15 cellular contexts compared by ENCODE assay signal in genomic region chr6:34359438-34360158, GRCh38. TPM values are rescaled to one million over a fixed set of nuclear protein-coding genes. Genes with fewer than 3 reads are reported as not detected.
DNase-seq lines count a peak whose midpoint lies in the region; ATAC-seq and TF ChIP-seq lines count a peak whose summit lies in the region.
"Had no signal": no experiment of that assay in that cellular context is flagged by ENCODE, and none has a peak within 500 bp of the region (broad histone marks: within the 10 kb centered on the region; RNA-seq: fewer than 3 reads in every experiment).

No MANE protein-coding gene starts in this region.

- no peaks in the 10 kb centered on the region for H3K9me3 ChIP-seq in cardiac muscle cell (ENCODE audit: low read depth)
- H3K9me3 ChIP-seq in heart right ventricle: no peaks in the 10 kb centered on the region
- no peaks in the 10 kb centered on the region for H3K9me3 ChIP-seq in SK-N-SH
- no peaks in the 10 kb centered on the region for H3K9me3 ChIP-seq in aorta (ENCODE audit: control insufficient read depth, low read length)

- ATAC-seq in heart right ventricle: no peak
- no peak for ATAC-seq in aorta (ENCODE audit: low FRiP score)
- ATAC-seq in HG02588 (IDR thresholded peaks at IDR 0.05; ENCODE audit: unreplicated experiment): no peak
- no peak for ATAC-seq in activated CD8-positive, alpha-beta T cell treated with anti-CD3 and anti-CD28 coated beads for 36 hours
- ATAC-seq: activated T-cell treated with anti-CD3 and anti-CD28 coated beads, Interleukin-2, amount 50 U/mL, for 4 hours; stimulated activated naive B cell treated with anti-CD40 and anti-IgM and Interleukin-4, amounts not matched to agents 10 μg/mL and 1 μg/mL and 100 μg/mL, for 72 hours had no signal

- H3K4me1 Mint-ChIP-seq in glutamatergic neuron (ENCODE audit: low read depth, unreplicated experiment): peaks cover 38% of the 10 kb centered on the region
- peaks cover 30% of the 10 kb centered on the region for H3K4me1 Mint-ChIP-seq in activated CD8-positive, alpha-beta T cell treated with anti-CD3 and anti-CD28 coated beads for 36 hours (ENCODE audit: low read depth)

- DNase-seq in cardiac muscle cell (ENCODE audit: low read depth in 1 of 2, low spot score in 1 of 2) (peak in 1 of 2 donors; percentile 32), heart right ventricle (no peak), SK-N-SH (no peak), glutamatergic neuron (no peak), aorta (no peak), AG20443 (ENCODE audit: low spot score) (no peak)
- no peak for DNase-seq in activated CD8-positive, alpha-beta T cell treated with anti-CD3 and anti-CD28 coated beads for 36 hours
- DNase-seq: activated CD4-positive, CD25-positive, alpha-beta regulatory T cell; activated T-cell treated with anti-CD3 and anti-CD28 coated beads, Interleukin-2, amount 50 U/mL, for 4 hours; anterior cingulate cortex; GDM1; NCI-H1930; stimulated activated naive B cell treated with anti-CD40 and anti-IgM and Interleukin-4, amounts not matched to agents 10 μg/mL and 1 μg/mL and 100 μg/mL, for 72 hours had no signal

- no peak for TF ChIP-seq EP300 in SK-N-SH (IDR thresholded peaks at IDR 0.05; ENCODE audit: borderline replicate concordance in 1 of 2, low read depth in 1 of 2, low read length in 1 of 2)

- peaks cover 3% of the 10 kb centered on the region for H3K9me3 Mint-ChIP-seq in glutamatergic neuron (ENCODE audit: unreplicated experiment)
- no peaks in the 10 kb centered on the region for H3K9me3 Mint-ChIP-seq in activated CD8-positive, alpha-beta T cell treated with anti-CD3 and anti-CD28 coated beads for 36 hours
- H3K9me3 Mint-ChIP-seq: activated T-cell treated with anti-CD3 and anti-CD28 coated beads, Interleukin-2, amount 50 U/mL, for 4 hours; neural crest cell; stimulated activated naive B cell treated with anti-CD40 and anti-IgM and Interleukin-4, amounts not matched to agents 10 μg/mL and 1 μg/mL and 100 μg/mL, for 72 hours had no signal

- TF ChIP-seq CTCF in cardiac muscle cell (IDR thresholded peaks at IDR 0.05; ENCODE audit: low read depth, low read length) (no peak), heart right ventricle (IDR thresholded peaks at IDR 0.05) (no peak), SK-N-SH (IDR thresholded peaks at IDR 0.05) (no peak), glutamatergic neuron (IDR thresholded peaks at IDR 0.05; ENCODE audit: partially characterized antibody, unreplicated experiment) (no peak)
- TF ChIP-seq CTCF in activated CD8-positive, alpha-beta T cell treated with anti-CD3 and anti-CD28 coated beads for 36 hours (IDR thresholded peaks at IDR 0.05): no peak

- H3K27me3 ChIP-seq in cardiac muscle cell: no peaks in the 10 kb centered on the region
- H3K27me3 ChIP-seq in heart right ventricle: no peaks in the 10 kb centered on the region
- H3K27me3 ChIP-seq in SK-N-SH (ENCODE audit: insufficient read depth): no peaks in the 10 kb centered on the region
- no peaks in the 10 kb centered on the region for H3K27me3 ChIP-seq in aorta (ENCODE audit: control insufficient read depth in 1 of 2, insufficient read depth in 2 of 2, low read length in 1 of 2)

- peaks cover 92% of the 10 kb centered on the region for H3K79me2 ChIP-seq in SK-N-SH (ENCODE audit: insufficient read depth)

- H2AFZ ChIP-seq in SK-N-SH (ENCODE audit: low read depth): no peak overlapping the region

- H3K27ac ChIP-seq in cardiac muscle cell (peak overlapping the region; percentile 70), heart right ventricle (peak overlapping the region in 1 of 10 donors; percentile 29), SK-N-SH (ENCODE audit: low read depth in 2 of 2, low read length in 1 of 2) (peak overlapping the region in 1 of 2 experiments; percentile 95; a peak in 2 of 4 replicates), aorta (ENCODE audit: low read depth in 1 of 2, low read length in 2 of 2) (no peak overlapping the region)

- H3K4me1 ChIP-seq in cardiac muscle cell (ENCODE audit: low read depth) (peaks cover 21% of the 10 kb centered on the region), heart right ventricle (peaks cover 4 to 82% (median 49%) of the 10 kb centered on the region in 9 donors), SK-N-SH (ENCODE audit: control insufficient read depth in 1 of 2, insufficient read depth in 2 of 2, low read depth in 1 of 2, low read length in 1 of 2) (peaks cover 0 to 29% of the 10 kb centered on the region in 2 experiments; a peak in 1 of 4 replicates), aorta (ENCODE audit: control insufficient read depth in 1 of 2, insufficient read depth in 2 of 2, low read length in 2 of 2) (peaks cover 2 to 11% of the 10 kb centered on the region in 2 donors)

- H3K36me3 ChIP-seq in cardiac muscle cell (no peaks in the 10 kb centered on the region), heart right ventricle (no peaks in the 10 kb centered on the region), SK-N-SH (replicated peaks in 1 of 2; ENCODE audit: control insufficient read depth in 1 of 2, insufficient read depth in 2 of 2, low read length in 1 of 2) (no peaks in the 10 kb centered on the region), aorta (ENCODE audit: control insufficient read depth in 1 of 2, insufficient read depth in 2 of 2, low read length in 1 of 2) (no peaks in the 10 kb centered on the region)

- peaks cover 2% of the 10 kb centered on the region for H3K27me3 Mint-ChIP-seq in glutamatergic neuron (ENCODE audit: unreplicated experiment)
- no peaks in the 10 kb centered on the region for H3K27me3 Mint-ChIP-seq in activated CD8-positive, alpha-beta T cell treated with anti-CD3 and anti-CD28 coated beads for 36 hours
- H3K27me3 Mint-ChIP-seq: stimulated activated naive B cell treated with anti-CD40 and anti-IgM and Interleukin-4, amounts not matched to agents 10 μg/mL and 1 μg/mL and 100 μg/mL, for 72 hours had no signal

- peaks cover 77% of the 10 kb centered on the region for H4K20me1 ChIP-seq in SK-N-SH (ENCODE audit: insufficient read depth)

- WGBS in heart right ventricle, 2 donors: 59 to 69% methylated on average over 2 of the region's 2 CpGs
- WGBS in SK-N-SH (ENCODE audit: low lambda C conversion rate): 75% methylated on average over 2 of the region's 2 CpGs
- 39 to 43% methylated on average over 2 of the region's 2 CpGs for WGBS in aorta, 2 donors

- H3K36me3 Mint-ChIP-seq in glutamatergic neuron (ENCODE audit: unreplicated experiment): no peaks in the 10 kb centered on the region
- H3K36me3 Mint-ChIP-seq in activated CD8-positive, alpha-beta T cell treated with anti-CD3 and anti-CD28 coated beads for 36 hours (ENCODE audit: low read depth): no peaks in the 10 kb centered on the region

- CTCF ChIA-PET in SK-N-SH (lab: Yijun Ruan, JAX): no interaction called here
- CTCF ChIA-PET in activated CD8-positive, alpha-beta T cell treated with anti-CD3 and anti-CD28 coated beads for 36 hours (lab: Charles Lee): interaction anchor here (1.6 kb wide), 1 partner anchor 13 kb away, joined by 3 read pairs; no protein-coding TSS in a partner anchor

- H3K9me2 ChIP-seq in SK-N-SH: no peaks in the 10 kb centered on the region

- H3K4me2 ChIP-seq in SK-N-SH: peak overlapping the region; percentile 70; the same call in 1 of the 2 replicates

- H3K27ac Mint-ChIP-seq in glutamatergic neuron (ENCODE audit: unreplicated experiment): no peak overlapping the region
- no peak overlapping the region for H3K27ac Mint-ChIP-seq in activated CD8-positive, alpha-beta T cell treated with anti-CD3 and anti-CD28 coated beads for 36 hours

- H3K9ac ChIP-seq in SK-N-SH: peak overlapping the region; percentile 32; the same call in 1 of the 2 replicates

- intact Hi-C loops in heart right ventricle (cut with DNase I) (no loop called here), aorta (cut with DNase I) (no loop called here)
- intact Hi-C loops in activated CD8-positive, alpha-beta T cell treated with anti-CD3 and anti-CD28 coated beads for 36 hours (cut with micrococcal nuclease): no loop called here

- peaks cover 18% of the 10 kb centered on the region for H3F3A ChIP-seq in SK-N-SH (replicated peaks; ENCODE audit: insufficient read depth)

- peak overlapping the region; percentile 38 for H3K4me3 Mint-ChIP-seq in glutamatergic neuron (ENCODE audit: unreplicated experiment)
- H3K4me3 Mint-ChIP-seq in activated CD8-positive, alpha-beta T cell treated with anti-CD3 and anti-CD28 coated beads for 36 hours: no peak overlapping the region
- H3K4me3 Mint-ChIP-seq: activated T-cell treated with anti-CD3 and anti-CD28 coated beads, Interleukin-2, amount 50 U/mL, for 4 hours; neural crest cell; stimulated activated naive B cell treated with anti-CD40 and anti-IgM and Interleukin-4, amounts not matched to agents 10 μg/mL and 1 μg/mL and 100 μg/mL, for 72 hours had no signal

- POLR2A ChIA-PET in SK-N-SH (lab: Yijun Ruan, JAX): no interaction called here
- POLR2A ChIA-PET in activated CD8-positive, alpha-beta T cell treated with anti-CD3 and anti-CD28 coated beads for 36 hours (lab: Charles Lee): interaction anchor here (0.7 kb wide), 1 partner anchor 21 kb away, joined by 3 read pairs; no protein-coding TSS in a partner anchor

- TF ChIP-seq RAD21 in SK-N-SH (IDR thresholded peaks at IDR 0.05; ENCODE audit: low read length): no peak

- no peak overlapping the region for H3K4me3 ChIP-seq in cardiac muscle cell
- H3K4me3 ChIP-seq in heart right ventricle: no peak overlapping the region
- no peak overlapping the region; a peak in 1 of 4 replicates for H3K4me3 ChIP-seq in SK-N-SH (ENCODE audit: low read depth in 2 of 2, low read length in 1 of 2)
- H3K4me3 ChIP-seq in aorta (ENCODE audit: low read length in 2 of 2): no peak overlapping the region

TF ChIP-seq in SK-N-SH, 30 proteins besides CTCF, POLR2A, EP300 and RAD21 (continues in another document):
- TF ChIP-seq RXRA (IDR thresholded peaks at IDR 0.05; ENCODE audit: borderline replicate concordance, low read depth) (no peak), MEF2A (IDR thresholded peaks at IDR 0.05; ENCODE audit: borderline replicate concordance, low read depth) (no peak), RCOR1 (IDR thresholded peaks at IDR 0.05; ENCODE audit: low read length) (no peak), ELF1 (IDR thresholded peaks at IDR 0.05) (no peak), EZH2phosphoT487 (IDR thresholded peaks at IDR 0.05; ENCODE audit: borderline replicate concordance, low read depth) (no peak), SIN3A (IDR thresholded peaks at IDR 0.05; ENCODE audit: borderline replicate concordance, low read depth, low read length) (no peak), TCF12 (IDR thresholded peaks at IDR 0.05) (no peak)

RNA-seq across cellular contexts. Expression of gene NUDT3, which starts 32.9 kb away (rescaled TPM):
- total RNA-seq in cardiac muscle cell (26.1 and 29.1 TPM in 2 replicates), heart right ventricle (10 to 100 TPM; 41.9 to 67.1 (median 59.0) TPM), glutamatergic neuron (ENCODE audit: unreplicated experiment) (76.1 TPM), aorta (10 to 100 TPM; 47.3 to 50.2 TPM)
- polyA plus RNA-seq in cardiac muscle cell (18.4 and 18.6 TPM in 2 replicates), heart right ventricle (10 to 100 TPM in 1 of 2 donors, 1 to 10 TPM in 1; 9.3 to 20.9 TPM), SK-N-SH (2012; rRNA removed) (11.9 and 14.4 TPM in 2 replicates), aorta (10 to 100 TPM; 15.5 to 19.9 TPM)
- 15.2 and 15.8 TPM in 2 replicates for polyA plus RNA-seq in SK-N-SH (2012; cell fraction: cytosol; rRNA removed)
- polyA plus RNA-seq in SK-N-SH (2012; cell fraction: nucleus; rRNA removed): 9.5 and 14.0 TPM in 2 replicates
- 10 to 100 TPM; 15.0 to 15.2 TPM for total RNA-seq in activated CD8-positive, alpha-beta T cell treated with anti-CD3 and anti-CD28 coated beads for 36 hours
